14 cellular contexts compared by ENCODE assay signal in genomic region chr1:150850801-150851362, GRCh38. TPM values are rescaled to one million over a fixed set of nuclear protein-coding genes. Genes with fewer than 3 reads are reported as not detected.
"Had no signal": no experiment of that assay in that cellular context is flagged by ENCODE, and none has a peak within 500 bp of the region (broad histone marks: within the 10 kb centered on the region; RNA-seq: fewer than 3 reads in every experiment).

No MANE protein-coding gene starts in this region.

RNA-seq across cellular contexts. Expression of gene CTXND2, which starts 36.1 kb away (rescaled TPM):
- total RNA-seq: stomach, subcutaneous adipose tissue, suprapubic skin, temporal lobe, thoracic aorta, thyroid gland, tibial nerve, transverse colon, upper lobe of left lung, upper lobe of right lung, ureter, urinary bladder, uterus, vagina had no signal
